In the genomic region with DNA sequence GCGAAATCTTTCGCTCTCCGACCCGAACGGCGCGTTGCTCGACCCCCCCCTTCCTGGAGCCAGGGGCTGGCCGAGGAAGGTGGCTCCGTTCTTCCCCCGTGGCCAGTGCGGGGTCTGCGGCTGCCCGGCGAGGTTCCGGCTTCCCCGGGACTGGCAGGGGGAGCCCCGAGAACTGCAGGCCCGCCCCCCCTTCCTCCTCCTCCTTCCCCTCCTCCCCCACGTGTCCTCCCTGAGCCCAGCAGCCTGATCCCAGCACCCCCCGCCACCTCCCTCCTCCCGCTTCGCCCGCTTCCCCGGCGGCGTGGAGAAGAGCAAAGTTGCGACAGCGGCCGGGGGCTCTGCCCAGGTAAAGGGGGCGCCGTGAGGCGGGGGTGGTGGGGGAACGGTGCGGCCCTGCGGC, we compare ENCODE assay signal across 9 cellular contexts. TPM values are rescaled to one million over a fixed set of nuclear protein-coding genes. Genes with fewer than 3 reads are reported as not detected.
DNase-seq lines count a peak whose midpoint lies in the region; ATAC-seq and TF ChIP-seq lines count a peak whose summit lies in the region.
"Had no signal": no experiment of that assay in that cellular context is flagged by ENCODE, and none has a peak within 500 bp of the region (broad histone marks: within the 10 kb centered on the region; RNA-seq: fewer than 3 reads in every experiment).

No MANE protein-coding gene starts in this region.

- H3K4me3 ChIP-seq in endodermal cell (ENCODE audit: low read length) (no peak overlapping the region), trophoblast cell (ENCODE audit: low read depth, low read length) (no peak overlapping the region)

- ATAC-seq in T-cell (replicated peaks in 1 of 4), result no peak
- ATAC-seq in HG02571 (IDR thresholded peaks at IDR 0.05; ENCODE audit: unreplicated experiment), result no peak

- 0% methylated on average over 11 of the region's 36 CpGs; no CpG with 5 or more reads in 1 of the 2 experiments for WGBS in endodermal cell (ENCODE audit: insufficient coverage in 1 of 2, insufficient read length in 1 of 2), 2 experiments
- no CpG with 5 or more reads among the region's 36 CpGs for WGBS in trophoblast cell (ENCODE audit: extremely low coverage, insufficient coverage, insufficient read length)

- H3K9ac ChIP-seq in endodermal cell (ENCODE audit: extremely low read depth, low read length, poor library complexity, severe bottlenecking) (no peak overlapping the region), trophoblast cell (ENCODE audit: low read length) (no peak overlapping the region)

- H4K91ac ChIP-seq in trophoblast cell (ENCODE audit: low read depth, low read length), result no peak overlapping the region

- H3K27ac ChIP-seq in endodermal cell (ENCODE audit: low read depth, low read length), result no peak overlapping the region
- H3K27ac ChIP-seq in trophoblast cell (ENCODE audit: low read depth, low read length), result no peak overlapping the region

- H3K14ac ChIP-seq in trophoblast cell (ENCODE audit: low read length), result no peak overlapping the region

- H3K4me2 ChIP-seq in trophoblast cell (ENCODE audit: low read length), result peak overlapping the region; percentile 90

- no peaks in the 10 kb centered on the region for H3K9me3 Mint-ChIP-seq in T-cell
- peaks cover 34% of the 10 kb centered on the region for H3K9me3 Mint-ChIP-seq in endodermal cell
- no peaks in the 10 kb centered on the region for H3K9me3 Mint-ChIP-seq in T-helper 2 cell treated with Interferon-gamma antibody and Interleukin-4, amounts not matched to agents 5 μg/mL and 100 μg/mL, for 36 hours
- H3K9me3 Mint-ChIP-seq in chondrocyte (ENCODE audit: low read depth), result no peaks in the 10 kb centered on the region

- H2BK5ac ChIP-seq in trophoblast cell (ENCODE audit: low read depth, low read length, poor library complexity), result no peak overlapping the region

- in situ Hi-C loops in G401 (cut with HindIII; ENCODE audit: low sequenced_read_pairs), result no loop called here

- no peak overlapping the region for H2BK12ac ChIP-seq in trophoblast cell (ENCODE audit: low read length)

- H3K4ac ChIP-seq in trophoblast cell (ENCODE audit: low read depth, low read length), result no peak overlapping the region

- H3K9me3 ChIP-seq in endodermal cell (ENCODE audit: control insufficient read depth, low read length) (no peaks in the 10 kb centered on the region), trophoblast cell (ENCODE audit: insufficient read depth, low read depth, low read length) (no peaks in the 10 kb centered on the region)

- peaks cover 2% of the 10 kb centered on the region for H3K79me2 ChIP-seq in trophoblast cell (ENCODE audit: control insufficient read depth, insufficient read depth, low read length, poor library complexity)

- H2BK120ac ChIP-seq in trophoblast cell (ENCODE audit: insufficient read depth, low read length, poor library complexity), result no peak overlapping the region

- POLR2A ChIA-PET in T-cell (lab: Charles Lee), result no interaction called here

- peaks cover 8 to 29% (median 17%) of the 10 kb centered on the region in 3 donors for H3K4me1 Mint-ChIP-seq in T-cell
- peaks cover 4% of the 10 kb centered on the region for H3K4me1 Mint-ChIP-seq in endodermal cell
- H3K4me1 Mint-ChIP-seq in T-helper 2 cell treated with Interferon-gamma antibody and Interleukin-4, amounts not matched to agents 5 μg/mL and 100 μg/mL, for 36 hours (ENCODE audit: low read depth), result peaks cover 18% of the 10 kb centered on the region
- peaks cover 7% of the 10 kb centered on the region for H3K4me1 Mint-ChIP-seq in chondrocyte (ENCODE audit: low read depth)

- peaks cover 19% of the 10 kb centered on the region for H3K27me3 ChIP-seq in endodermal cell (ENCODE audit: control insufficient read depth, insufficient read depth, low read length, poor library complexity, severe bottlenecking)
- H3K27me3 ChIP-seq in trophoblast cell (ENCODE audit: insufficient read depth, low read length), result peaks cover 7% of the 10 kb centered on the region

- H3K36me3 Mint-ChIP-seq in T-cell, result no peaks in the 10 kb centered on the region
- no peaks in the 10 kb centered on the region for H3K36me3 Mint-ChIP-seq in endodermal cell (ENCODE audit: low read depth)
- H3K36me3 Mint-ChIP-seq in T-helper 2 cell treated with Interferon-gamma antibody and Interleukin-4, amounts not matched to agents 5 μg/mL and 100 μg/mL, for 36 hours (ENCODE audit: low read depth), result no peaks in the 10 kb centered on the region
- H3K36me3 Mint-ChIP-seq in chondrocyte (ENCODE audit: low read depth), result no peaks in the 10 kb centered on the region

- H2AK5ac ChIP-seq in trophoblast cell (ENCODE audit: low read length), result no peak overlapping the region

- H2AFZ ChIP-seq in trophoblast cell (ENCODE audit: insufficient read depth, low read length, poor library complexity), result no peak overlapping the region

- H3K27me3 Mint-ChIP-seq in T-cell (no peaks in the 10 kb centered on the region), endodermal cell (ENCODE audit: insufficient read depth) (peaks cover 51% of the 10 kb centered on the region), chondrocyte (ENCODE audit: low read depth) (no peaks in the 10 kb centered on the region)
- peaks cover 8% of the 10 kb centered on the region for H3K27me3 Mint-ChIP-seq in T-helper 2 cell treated with Interferon-gamma antibody and Interleukin-4, amounts not matched to agents 5 μg/mL and 100 μg/mL, for 36 hours (ENCODE audit: low read depth)

- no peak overlapping the region for H3K23ac ChIP-seq in trophoblast cell (ENCODE audit: low read length)

- H3K36me3 ChIP-seq in endodermal cell (ENCODE audit: control insufficient read depth, insufficient read depth, low read length), result no peaks in the 10 kb centered on the region
- no peaks in the 10 kb centered on the region for H3K36me3 ChIP-seq in trophoblast cell (ENCODE audit: control insufficient read depth in 1 of 2, insufficient read depth in 2 of 2, low read length in 2 of 2)

- peak overlapping the region; percentile 31 to 61 (median 54) for H3K4me3 Mint-ChIP-seq in T-cell
- no peak overlapping the region for H3K4me3 Mint-ChIP-seq in endodermal cell
- H3K4me3 Mint-ChIP-seq in T-helper 2 cell treated with Interferon-gamma antibody and Interleukin-4, amounts not matched to agents 5 μg/mL and 100 μg/mL, for 36 hours, result no peak overlapping the region
- H3K4me3 Mint-ChIP-seq in chondrocyte (ENCODE audit: unreplicated experiment), result no peak overlapping the region

- H3K18ac ChIP-seq in trophoblast cell (ENCODE audit: low read length), result no peak overlapping the region

- H3K27ac Mint-ChIP-seq in T-cell (no peak overlapping the region), endodermal cell (no peak overlapping the region), chondrocyte (ENCODE audit: unreplicated experiment) (no peak overlapping the region)
- H3K27ac Mint-ChIP-seq in T-helper 2 cell treated with Interferon-gamma antibody and Interleukin-4, amounts not matched to agents 5 μg/mL and 100 μg/mL, for 36 hours, result no peak overlapping the region

- no peak overlapping the region for H4K8ac ChIP-seq in trophoblast cell (ENCODE audit: low read depth, low read length)

- peak overlapping the region; percentile 30 for H4K12ac ChIP-seq in trophoblast cell (ENCODE audit: low read depth, low read length)

- CTCF ChIA-PET in T-cell (lab: Charles Lee), result no interaction called here

- peaks cover 9% of the 10 kb centered on the region for H3K79me1 ChIP-seq in trophoblast cell (ENCODE audit: low read length)

- H3K4me1 ChIP-seq in endodermal cell (ENCODE audit: control insufficient read depth, insufficient read depth, low read length) (no peaks in the 10 kb centered on the region), trophoblast cell (ENCODE audit: control insufficient read depth in 1 of 2, insufficient read depth in 2 of 2, low read length in 2 of 2) (peaks cover 2 to 10% of the 10 kb centered on the region in 2 experiments)

- DNase-seq in G401 (ENCODE audit: low spot score) (peak; percentile 27), T-cell (peak in 4 of 34 experiments; percentile 5 to 23 (median 13)), endodermal cell (peak; percentile 61), trophoblast cell (no peak), chondrocyte (ENCODE audit: low spot score) (no peak), hepatic stellate cell (ENCODE audit: low spot score) (no peak)
- DNase-seq in T-helper 2 cell treated with Interferon-gamma antibody and Interleukin-4, amounts not matched to agents 5 μg/mL and 100 μg/mL, for 36 hours (ENCODE audit: low spot score), result no peak
- DNase-seq: NCI-H1694 had no signal

- TF ChIP-seq CTCF in endodermal cell (conservative IDR thresholded peaks at IDR 0.05), result no peak
- TF ChIP-seq CTCF in chondrocyte (IDR thresholded peaks at IDR 0.05), result no peak

RNA-seq across cellular contexts. Expression of gene BCORL1, which starts 2.4 kb away (rescaled TPM):
- total RNA-seq in G401 (2014; rRNA removed; shearing (Covaris generic)), result 1.4 and 3.4 TPM in 2 replicates
- total RNA-seq in T-cell (10 to 100 TPM in 4 of 5 donors, 1 to 10 TPM in 1; 8.7 to 13.5 (median 12.3) TPM), endodermal cell (10 to 100 TPM; 24.5 to 29.9 TPM), chondrocyte (19.7 to 20.6 TPM (median 20.0 TPM) in 3 replicates)
- polyA plus RNA-seq in endodermal cell (2013, experiment 1 of 2), result 22.2 TPM
- polyA plus RNA-seq in endodermal cell (2013, experiment 2 of 2), result 20.2 TPM
- 26.2 and 26.3 TPM in 2 replicates for polyA plus RNA-seq in trophoblast cell (2013)

Comparison
In these comparisons a context has a peak if more than half of its experiments do, and no peak if none do; other contexts are left out.
1. DNase-seq: peak in G401 (single experiment) and endodermal cell (single experiment); none in trophoblast cell (0 of 2), T-helper 2 cell treated with Interferon-gamma antibody and Interleukin-4, amounts not matched to agents 5 μg/mL and 100 μg/mL, for 36 hours (single experiment), chondrocyte (single experiment) and hepatic stellate cell (single experiment).
2. H3K4me3 Mint-ChIP-seq: peak in T-cell (3 of 3); none in endodermal cell (single experiment), T-helper 2 cell treated with Interferon-gamma antibody and Interleukin-4, amounts not matched to agents 5 μg/mL and 100 μg/mL, for 36 hours (single experiment) and chondrocyte (single experiment).